2 cellular contexts compared by ENCODE assay signal in genomic region chr20:62524486-62524885, GRCh38.
TF ChIP-seq lines count a peak whose summit lies in the region.

No MANE protein-coding gene starts in this region.

TF ChIP-seq in GM23338, 12 proteins besides CTCF, POLR2A, EP300 and RAD21:
- TF ChIP-seq JUNB (IDR thresholded peaks at IDR 0.05; ENCODE audit: unreplicated experiment) = no peak
- TF ChIP-seq ZNF462 (CRISPR knock-in tag; IDR thresholded peaks at IDR 0.05) = no peak
- TF ChIP-seq ZNF114 (CRISPR knock-in tag; IDR thresholded peaks at IDR 0.05) = no peak
- no peak for TF ChIP-seq CREB1 (CRISPR knock-in tag; IDR thresholded peaks at IDR 0.05; ENCODE audit: low read depth)
- TF ChIP-seq POLR2AphosphoS5 (IDR thresholded peaks at IDR 0.05; ENCODE audit: low read depth) = no peak
- TF ChIP-seq ETS1 (IDR thresholded peaks at IDR 0.05) = no peak
- no peak for TF ChIP-seq EZH2 (IDR thresholded peaks at IDR 0.05; ENCODE audit: low read depth, unreplicated experiment)
- TF ChIP-seq ZNF331 (CRISPR knock-in tag; IDR thresholded peaks at IDR 0.05; ENCODE audit: low read depth) = no peak
- TF ChIP-seq, protein P1, sequence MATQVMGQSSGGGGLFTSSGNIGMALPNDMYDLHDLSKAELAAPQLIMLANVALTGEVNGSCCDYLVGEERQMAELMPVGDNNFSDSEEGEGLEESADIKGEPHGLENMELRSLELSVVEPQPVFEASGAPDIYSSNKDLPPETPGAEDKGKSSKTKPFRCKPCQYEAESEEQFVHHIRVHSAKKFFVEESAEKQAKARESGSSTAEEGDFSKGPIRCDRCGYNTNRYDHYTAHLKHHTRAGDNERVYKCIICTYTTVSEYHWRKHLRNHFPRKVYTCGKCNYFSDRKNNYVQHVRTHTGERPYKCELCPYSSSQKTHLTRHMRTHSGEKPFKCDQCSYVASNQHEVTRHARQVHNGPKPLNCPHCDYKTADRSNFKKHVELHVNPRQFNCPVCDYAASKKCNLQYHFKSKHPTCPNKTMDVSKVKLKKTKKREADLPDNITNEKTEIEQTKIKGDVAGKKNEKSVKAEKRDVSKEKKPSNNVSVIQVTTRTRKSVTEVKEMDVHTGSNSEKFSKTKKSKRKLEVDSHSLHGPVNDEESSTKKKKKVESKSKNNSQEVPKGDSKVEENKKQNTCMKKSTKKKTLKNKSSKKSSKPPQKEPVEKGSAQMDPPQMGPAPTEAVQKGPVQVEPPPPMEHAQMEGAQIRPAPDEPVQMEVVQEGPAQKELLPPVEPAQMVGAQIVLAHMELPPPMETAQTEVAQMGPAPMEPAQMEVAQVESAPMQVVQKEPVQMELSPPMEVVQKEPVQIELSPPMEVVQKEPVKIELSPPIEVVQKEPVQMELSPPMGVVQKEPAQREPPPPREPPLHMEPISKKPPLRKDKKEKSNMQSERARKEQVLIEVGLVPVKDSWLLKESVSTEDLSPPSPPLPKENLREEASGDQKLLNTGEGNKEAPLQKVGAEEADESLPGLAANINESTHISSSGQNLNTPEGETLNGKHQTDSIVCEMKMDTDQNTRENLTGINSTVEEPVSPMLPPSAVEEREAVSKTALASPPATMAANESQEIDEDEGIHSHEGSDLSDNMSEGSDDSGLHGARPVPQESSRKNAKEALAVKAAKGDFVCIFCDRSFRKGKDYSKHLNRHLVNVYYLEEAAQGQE (IDR thresholded peaks at IDR 0.05; ENCODE audit: unreplicated experiment) = no peak
- TF ChIP-seq EZH2phosphoT487 (IDR thresholded peaks at IDR 0.05; ENCODE audit: unreplicated experiment) = no peak
- no peak for TF ChIP-seq NANOG (IDR thresholded peaks at IDR 0.05; ENCODE audit: borderline replicate concordance)

TF ChIP-seq in H1, 55 proteins besides CTCF, POLR2A, EP300 and RAD21:
- TF ChIP-seq TBP (IDR thresholded peaks at IDR 0.05; ENCODE audit: low read depth, low read length) = no peak
- TF ChIP-seq RBBP5 (IDR thresholded peaks at IDR 0.05; ENCODE audit: borderline replicate concordance, low read depth, low read length) = 0 out of 2 replicates have a peak, but pooled peaks have one; percentile 66
- TF ChIP-seq TEAD4 (IDR thresholded peaks at IDR 0.05; ENCODE audit: low read depth, low read length) = no peak
- TF ChIP-seq PHF8 (conservative IDR thresholded peaks at IDR 0.05; ENCODE audit: low read depth, low read length) = no peak
